Comparison of ENCODE assay signal across 22 cellular contexts in the genomic region with DNA sequence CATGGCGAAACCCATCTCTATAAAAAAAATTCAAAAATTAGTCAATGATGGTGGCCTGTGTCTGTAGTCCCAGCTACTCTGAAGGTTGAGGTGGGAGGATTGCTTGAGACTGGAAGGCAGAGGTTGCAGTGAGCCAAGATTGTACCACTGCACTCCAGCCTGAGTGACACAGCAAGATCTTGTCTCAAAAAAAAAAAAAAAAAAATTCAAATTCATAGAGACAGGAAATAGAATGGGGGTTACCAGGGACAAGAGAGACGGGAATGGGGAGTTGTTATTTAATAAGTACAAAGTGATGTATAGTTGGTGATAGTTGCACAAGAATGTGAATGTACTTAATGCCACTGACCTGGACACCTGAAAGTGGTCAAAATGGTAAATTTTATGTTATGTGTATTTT.
"Had no signal": no experiment of that assay in that cellular context is flagged by ENCODE, and none has a peak within 500 bp of the region (broad histone marks: within the 10 kb centered on the region; RNA-seq: fewer than 3 reads in every experiment).

No MANE protein-coding gene starts in this region.

- ATAC-seq: body of pancreas; left ventricle myocardium superior; naive thymus-derived CD4-positive, alpha-beta T cell; pancreas; right lobe of liver; T-cell had no signal

- H3K4me3 ChIP-seq: body of pancreas, colonic mucosa, neural progenitor cell, pancreas, right lobe of liver, stomach, upper lobe of right lung had no signal

- FAIRE-seq: pancreas, small intestine had no signal

- H2AFZ ChIP-seq: neural progenitor cell had no signal

- H3K4me2 ChIP-seq: neural progenitor cell had no signal

- H3K4me1 ChIP-seq: body of pancreas, colonic mucosa, neural progenitor cell, pancreas, right lobe of liver, upper lobe of right lung had no signal

- H3K9ac ChIP-seq: neural progenitor cell had no signal

- H3K9me3 ChIP-seq: body of pancreas, colonic mucosa, pancreas, right lobe of liver, stomach, upper lobe of right lung had no signal

- H3K27me3 Mint-ChIP-seq: activated naive CD8-positive, alpha-beta T cell treated with anti-CD3 and anti-CD28 coated beads for 36 hours; naive thymus-derived CD4-positive, alpha-beta T cell; T-cell had no signal

- H3K27ac Mint-ChIP-seq: activated naive CD8-positive, alpha-beta T cell treated with anti-CD3 and anti-CD28 coated beads for 36 hours; immature natural killer cell; naive thymus-derived CD4-positive, alpha-beta T cell; neural progenitor cell; T-cell had no signal

- H3K36me3 Mint-ChIP-seq: neural progenitor cell had no signal

- H3K27ac ChIP-seq: body of pancreas, colonic mucosa, neural progenitor cell, pancreas, right lobe of liver, stomach, upper lobe of right lung had no signal

- DNase-seq: activated CD4-positive, CD25-positive, alpha-beta regulatory T cell treated with anti-CD3 and anti-CD28 coated beads, Interleukin-2, amount 50 U/mL, for 72 hours; activated CD8-positive, alpha-beta memory T cell treated with anti-CD3 and anti-CD28 coated beads for 24 hours; activated CD8-positive, alpha-beta memory T cell treated with anti-CD3 and anti-CD28 coated beads, Interleukin-2, amount 50 U/mL, for 48 hours; activated gamma-delta T cell treated with Interleukin-2 at 50 U/mL for 16 hours; activated naive CD8-positive, alpha-beta T cell treated with anti-CD3 and anti-CD28 coated beads for 36 hours; amygdala; body of pancreas; central memory CD4-positive, alpha-beta T cell; colonic mucosa; immature natural killer cell; left ventricle myocardium superior; mesendoderm; naive thymus-derived CD4-positive, alpha-beta T cell; pancreas; right lobe of liver; stimulated activated CD4-positive, alpha-beta T cell treated with anti-CD3 and anti-CD28 coated beads, Interleukin-4, amount 100 ng/mL, for 1 hour; stomach; T-cell; T-helper 9 cell; upper lobe of right lung had no signal

- H3K9me3 Mint-ChIP-seq: activated naive CD8-positive, alpha-beta T cell treated with anti-CD3 and anti-CD28 coated beads for 36 hours; immature natural killer cell; T-cell had no signal

- H3K27me3 ChIP-seq: body of pancreas, colonic mucosa, neural progenitor cell, pancreas, right lobe of liver, stomach, upper lobe of right lung had no signal

- H3K36me3 ChIP-seq: colonic mucosa, neural progenitor cell, pancreas, right lobe of liver, stomach, upper lobe of right lung had no signal

- H3K4me3 Mint-ChIP-seq: activated naive CD8-positive, alpha-beta T cell treated with anti-CD3 and anti-CD28 coated beads for 36 hours; immature natural killer cell; naive thymus-derived CD4-positive, alpha-beta T cell; neural progenitor cell; T-cell had no signal
